11 cellular contexts compared by ENCODE assay signal in the genomic region with DNA sequence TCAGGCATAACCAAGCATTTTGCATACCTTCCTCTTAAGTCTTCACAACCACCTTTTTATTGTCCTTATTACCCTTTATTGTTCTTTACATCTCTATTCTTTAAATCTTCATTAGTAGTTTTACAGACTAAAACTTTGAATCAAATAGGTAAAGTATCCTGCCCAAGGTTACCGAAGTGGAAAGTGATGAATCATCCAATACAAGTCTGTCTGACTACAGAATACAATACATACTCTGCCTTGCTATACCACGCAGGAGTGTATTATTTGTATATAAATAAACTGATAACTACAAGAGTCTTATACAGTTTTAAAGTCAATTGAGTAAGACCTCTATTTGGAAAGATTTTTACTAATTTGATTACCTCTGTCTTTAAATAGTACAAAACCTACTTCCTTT.
A peak's percentile ranks its signal among the peaks of the same experiment; 100 is the strongest.
DNase-seq lines count a peak whose midpoint lies in the region; ATAC-seq and TF ChIP-seq lines count a peak whose summit lies in the region.
"Had no signal": no experiment of that assay in that cellular context is flagged by ENCODE, and none has a peak within 500 bp of the region (broad histone marks: within the 10 kb centered on the region; RNA-seq: fewer than 3 reads in every experiment).

No MANE protein-coding gene starts in this region.

- no peaks in the 10 kb centered on the region for H3K27me3 ChIP-seq in stomach
- H3K27me3 ChIP-seq: pancreas had no signal

- intact Hi-C loops in stomach (cut with DNase I; ENCODE audit: low total_unique reads), result no loop called here

- H3K9me3 ChIP-seq in stomach, result no peaks in the 10 kb centered on the region
- H3K9me3 ChIP-seq: pancreas had no signal

- peak; percentile 45 for ATAC-seq in GM18505 (IDR thresholded peaks at IDR 0.05; ENCODE audit: unreplicated experiment)
- ATAC-seq in GM21515 (IDR thresholded peaks at IDR 0.05; ENCODE audit: unreplicated experiment), result peak; percentile 62
- ATAC-seq in HG03442 (IDR thresholded peaks at IDR 0.05; ENCODE audit: unreplicated experiment), result peak; percentile 53

- H3K4me3 ChIP-seq in epithelial cell of esophagus (ENCODE audit: low read length) (no peak overlapping the region), stomach (no peak overlapping the region)
- H3K4me3 ChIP-seq: pancreas had no signal

- peak; percentile 47 for DNase-seq in epithelial cell of esophagus (ENCODE audit: low read depth)
- DNase-seq in ureter (ENCODE audit: low spot score), result no peak
- DNase-seq in stomach, result no peak
- DNase-seq in COR-L47 (lab: John Stamatoyannopoulos, UW), result no peak
- DNase-seq in HPDE6-E6E7 (ENCODE audit: extremely low spot score), result no peak
- DNase-seq: DND-41, OCI-M1, pancreas had no signal

- peaks cover 0 to 11% (median 2%) of the 10 kb centered on the region in 4 donors for H3K4me1 ChIP-seq in stomach

- no peak for TF ChIP-seq CTCF in epithelial cell of esophagus (IDR thresholded peaks at IDR 0.05; ENCODE audit: insufficient read depth, low read depth, low read length, missing control alignments)
- no peak for TF ChIP-seq CTCF in stomach (IDR thresholded peaks at IDR 0.05)

- no peaks in the 10 kb centered on the region for H3K36me3 ChIP-seq in stomach
- H3K36me3 ChIP-seq: pancreas had no signal

- 62 to 83% (median 71%) methylated on average over 2 of the region's 2 CpGs for WGBS in stomach, 5 donors

- no peak for TF ChIP-seq EP300 in stomach (IDR thresholded peaks at IDR 0.05)

- TF ChIP-seq POLR2A in GM18505 (IDR thresholded peaks at IDR 0.05; ENCODE audit: borderline replicate concordance, extremely low read depth, insufficient read depth, insufficient read length) (no peak), stomach (IDR thresholded peaks at IDR 0.05) (no peak)

- H3K27ac ChIP-seq in stomach, result no peak overlapping the region
- H3K27ac ChIP-seq: pancreas had no signal
